Comparison of ENCODE assay signal across 25 cellular contexts in genomic region chr9:82680179-82680935, GRCh38.
DNase-seq lines count a peak whose midpoint lies in the region; ATAC-seq and TF ChIP-seq lines count a peak whose summit lies in the region.
"Had no signal": no experiment of that assay in that cellular context is flagged by ENCODE, and none has a peak within 500 bp of the region (broad histone marks: within the 10 kb centered on the region; RNA-seq: fewer than 3 reads in every experiment).

No MANE protein-coding gene starts in this region.

- TF ChIP-seq CTCF in PC-3 (conservative IDR thresholded peaks at IDR 0.05; ENCODE audit: low read depth, low read length), result no peak

- H3K27me3 ChIP-seq in PC-3 (ENCODE audit: low read length), result peaks cover 29% of the 10 kb centered on the region
- H3K27me3 ChIP-seq: BLaER1 treated with 17β-estradiol and CSF1 and Interleukin-3, amounts not matched to agents 10 nM and 100 nM; gastroesophageal sphincter; tibial nerve had no signal

- no peaks in the 10 kb centered on the region for H3F3A ChIP-seq in PC-3 (ENCODE audit: low read length, unreplicated experiment)

- no peak overlapping the region for H3K9ac ChIP-seq in PC-3 (ENCODE audit: low read length)
- H3K9ac ChIP-seq: BLaER1 treated with 17β-estradiol and CSF1 and Interleukin-3, amounts not matched to agents 10 nM and 100 nM; KMS-11 had no signal

- H3K79me2 ChIP-seq in PC-3 (ENCODE audit: low read length), result no peaks in the 10 kb centered on the region

- no peak overlapping the region for H3K27ac ChIP-seq in PC-3 (ENCODE audit: low read length)
- H3K27ac ChIP-seq: BLaER1 treated with 17β-estradiol and CSF1 and Interleukin-3, amounts not matched to agents 10 nM and 100 nM; body of pancreas; gastroesophageal sphincter; KMS-11; tibial nerve had no signal

- no peaks in the 10 kb centered on the region for H4K20me1 ChIP-seq in PC-3 (ENCODE audit: low read length)
- H4K20me1 ChIP-seq: BLaER1 treated with 17β-estradiol and CSF1 and Interleukin-3, amounts not matched to agents 10 nM and 100 nM had no signal

- H3K4me1 ChIP-seq in PC-3 (ENCODE audit: insufficient read depth, low read length), result no peaks in the 10 kb centered on the region
- H3K4me1 ChIP-seq: body of pancreas, gastroesophageal sphincter, tibial nerve had no signal

- no peak overlapping the region for H2AFZ ChIP-seq in PC-3 (ENCODE audit: low read length)

- no peak overlapping the region for H3K4me2 ChIP-seq in PC-3 (ENCODE audit: low read length)
- H3K4me2 ChIP-seq: BLaER1 treated with 17β-estradiol and CSF1 and Interleukin-3, amounts not matched to agents 10 nM and 100 nM; KMS-11 had no signal

- intact Hi-C loops in PC-3 (cut with micrococcal nuclease), result no loop called here

- CTCF ChIA-PET in PC-3 (lab: Charles Lee), result no interaction called here

- no TSS peak for BruUV-seq in PC-3 (replicated peaks; lab: Mats Ljungman, UMichigan)

- H3K9me3 ChIP-seq in PC-3 (ENCODE audit: low read length), result no peaks in the 10 kb centered on the region
- H3K9me3 ChIP-seq: body of pancreas, gastroesophageal sphincter, tibial nerve had no signal

- ATAC-seq in PC-3 (no peak), GM21717 (IDR thresholded peaks at IDR 0.05; ENCODE audit: unreplicated experiment) (no peak), HG03439 (IDR thresholded peaks at IDR 0.05; ENCODE audit: unreplicated experiment) (no peak)
- ATAC-seq: activated CD8-positive, alpha-beta memory T cell treated with anti-CD3 and anti-CD28 coated beads, Interleukin-2, amount 10 ng/mL, durations not matched to agents 7 days and 5 days; body of pancreas; gastroesophageal sphincter; left cardiac atrium; right cardiac atrium; Right ventricle myocardium inferior had no signal

- H3K9me2 ChIP-seq in PC-3 (replicated peaks; ENCODE audit: low read length), result no peaks in the 10 kb centered on the region

- no peak overlapping the region for H3K4me3 ChIP-seq in PC-3 (ENCODE audit: low read length)
- H3K4me3 ChIP-seq: BLaER1 treated with 17β-estradiol and CSF1 and Interleukin-3, amounts not matched to agents 10 nM and 100 nM; body of pancreas; gastroesophageal sphincter; tibial nerve had no signal

- POLR2A ChIA-PET in PC-3 (lab: Charles Lee; ENCODE audit: unreplicated experiment), result no interaction called here

- DNase-seq in COLO668 (lab: John Stamatoyannopoulos, UW; ENCODE audit: unreplicated experiment), result peak; percentile 55
- peak; percentile 50 for DNase-seq in NCI-H1417 treated with DMSO at 0.1 percent for 48 hours (lab: John Stamatoyannopoulos, UW)
- DNase-seq in NCI-H510A (lab: John Stamatoyannopoulos, UW), result peak; percentile 12
- peak; percentile 64 for DNase-seq in SK-N-DZ (ENCODE audit: low spot score)
- DNase-seq in PC-3, result no peak
- DNase-seq: activated CD4-positive, CD25-positive, alpha-beta regulatory T cell; activated CD8-positive, alpha-beta memory T cell treated with anti-CD3 and anti-CD28 coated beads, Interleukin-2, amount 10 ng/mL, durations not matched to agents 7 days and 5 days; activated naive CD4-positive, alpha-beta T cell treated with Interleukin-2 at 50 U/mL for 16 hours; activated T-cell treated with anti-CD3 and anti-CD28 coated beads, Interleukin-2, amount 50 U/mL, for 48 hours; body of pancreas; hippocampal formation; left cardiac atrium; NCI-H2029; NCI-H526 treated with DMSO at 0.1 percent for 48 hours; OCI-M1; right cardiac atrium; SW 1271; T-helper 9 cell had no signal

- no peaks in the 10 kb centered on the region for H3K36me3 ChIP-seq in PC-3 (ENCODE audit: low read depth, low read length)
- H3K36me3 ChIP-seq: BLaER1 treated with 17β-estradiol and CSF1 and Interleukin-3, amounts not matched to agents 10 nM and 100 nM; gastroesophageal sphincter; tibial nerve had no signal
